ENCODE assay signal across 18 cellular contexts in the genomic region with DNA sequence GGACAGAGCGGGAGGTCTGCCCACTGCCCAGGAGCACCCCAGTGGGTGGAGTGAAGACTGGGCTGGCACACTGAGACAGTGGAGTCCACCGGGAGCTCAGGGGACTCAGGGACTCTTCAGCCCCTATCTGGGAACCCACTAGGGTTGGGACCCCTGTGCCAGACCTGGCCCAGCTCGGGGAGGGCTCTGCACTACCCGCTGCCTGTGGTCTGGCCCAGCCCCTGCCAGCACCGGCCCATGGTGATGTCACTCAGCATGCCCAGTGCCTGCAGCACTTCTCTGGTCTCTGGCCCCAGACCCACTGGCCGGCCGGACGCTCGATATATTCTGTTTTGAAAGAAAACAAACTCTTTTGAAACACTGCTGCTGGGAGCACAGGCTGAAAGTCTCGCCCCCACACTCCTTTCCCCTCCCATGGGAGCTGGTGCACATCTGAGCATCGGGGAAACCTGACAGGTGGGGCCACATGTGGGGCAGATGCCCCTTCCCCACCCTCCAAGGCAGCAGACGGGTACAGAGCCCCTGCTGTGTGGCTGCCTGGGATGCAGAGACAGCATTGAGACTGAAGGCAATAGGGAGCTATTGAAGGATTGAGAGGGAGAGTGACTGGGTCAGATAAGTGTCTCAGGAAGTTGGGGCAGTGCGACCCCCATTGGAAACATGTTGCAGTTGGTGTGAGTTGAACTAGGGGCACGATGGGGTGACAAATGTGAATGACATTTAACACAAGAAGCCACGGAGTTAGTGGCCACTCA.
DNase-seq lines count a peak whose midpoint lies in the region; ATAC-seq and TF ChIP-seq lines count a peak whose summit lies in the region.
"Had no signal": no experiment of that assay in that cellular context is flagged by ENCODE, and none has a peak within 500 bp of the region (broad histone marks: within the 10 kb centered on the region; RNA-seq: fewer than 3 reads in every experiment).

No MANE protein-coding gene starts in this region.

- H4K20me1 ChIP-seq in mammary epithelial cell (ENCODE audit: insufficient read depth, low read length): no peaks in the 10 kb centered on the region

- no peaks in the 10 kb centered on the region for H3K9me3 Mint-ChIP-seq in MCF 10A (ENCODE audit: unreplicated experiment)
- no peaks in the 10 kb centered on the region for H3K9me3 Mint-ChIP-seq in stimulated activated naive B cell treated with anti-CD40 and anti-IgM and Interleukin-4, amounts not matched to agents 10 μg/mL and 1 μg/mL and 100 μg/mL, for 72 hours

- H3K9ac ChIP-seq in mammary epithelial cell (ENCODE audit: insufficient read depth, low read length): no peak overlapping the region

- in situ Hi-C loops in mammary epithelial cell (cut with MboI; ENCODE audit: low sequenced_read_pairs in 2 of 2): no loop called here

- TF ChIP-seq CTCF in MCF 10A (IDR thresholded peaks at IDR 0.05; ENCODE audit: unreplicated experiment): no peak
- TF ChIP-seq CTCF in mammary epithelial cell (conservative IDR thresholded peaks at IDR 0.05 in 1 of 2, IDR thresholded peaks at IDR 0.05 in 1 of 2; ENCODE audit: extremely low read depth in 1 of 2, insufficient read depth in 1 of 2, low read depth in 1 of 2, low read length in 2 of 2): no peak
- TF ChIP-seq CTCF in tibial nerve (IDR thresholded peaks at IDR 0.05): no peak

- POLR2A ChIA-PET in MCF 10A (lab: Yijun Ruan, JAX): no interaction called here

- dilution Hi-C loops in mammary epithelial cell (cut with HindIII; ENCODE audit: low sequenced_read_pairs): no loop called here

- BruUV-seq in MCF 10A (replicated peaks; lab: Mats Ljungman, UMichigan): no TSS peak
- BruUV-seq in mammary epithelial cell (replicated peaks; lab: Mats Ljungman, UMichigan): no TSS peak

- no peaks in the 10 kb centered on the region for H3K79me2 ChIP-seq in mammary epithelial cell (ENCODE audit: insufficient read depth, low read length)

- H3K4me1 Mint-ChIP-seq in MCF 10A (ENCODE audit: insufficient read depth, unreplicated experiment): peaks cover 11% of the 10 kb centered on the region
- peaks cover 0 to 5% of the 10 kb centered on the region in 2 donors for H3K4me1 Mint-ChIP-seq in stimulated activated naive B cell treated with anti-CD40 and anti-IgM and Interleukin-4, amounts not matched to agents 10 μg/mL and 1 μg/mL and 100 μg/mL, for 72 hours

- no peaks in the 10 kb centered on the region for H3K36me3 Mint-ChIP-seq in MCF 10A (ENCODE audit: insufficient read depth, unreplicated experiment)
- no peaks in the 10 kb centered on the region for H3K36me3 Mint-ChIP-seq in stimulated activated naive B cell treated with anti-CD40 and anti-IgM and Interleukin-4, amounts not matched to agents 10 μg/mL and 1 μg/mL and 100 μg/mL, for 72 hours

- peaks cover 26% of the 10 kb centered on the region for H3K4me1 ChIP-seq in mammary epithelial cell (ENCODE audit: insufficient read depth, low read length)
- no peaks in the 10 kb centered on the region for H3K4me1 ChIP-seq in tibial nerve
- H3K4me1 ChIP-seq: gastroesophageal sphincter had no signal

- peak; percentile 70 for ATAC-seq in left lobe of liver
- ATAC-seq in stimulated activated naive B cell treated with anti-CD40 and anti-IgM and Interleukin-4, amounts not matched to agents 10 μg/mL and 1 μg/mL and 100 μg/mL, for 72 hours (replicated peaks): no peak
- ATAC-seq: gastroesophageal sphincter, GM23338 had no signal

- intact Hi-C loops in MCF 10A (cut with micrococcal nuclease): no loop called here
- intact Hi-C loops in mammary epithelial cell (cut with micrococcal nuclease): no loop called here

- DNase-seq in MCF 10A (ENCODE audit: unreplicated experiment) (peak; percentile 29), mammary epithelial cell (no peak), astrocyte of the hippocampus (ENCODE audit: low read depth, low spot score) (peak; percentile 38), left lobe of liver (ENCODE audit: low spot score) (peak; percentile 92), tibial nerve (ENCODE audit: low spot score in 2 of 2) (no peak)
- DNase-seq in stimulated activated naive B cell treated with anti-CD40 and anti-IgM and Interleukin-4, amounts not matched to agents 10 μg/mL and 1 μg/mL and 100 μg/mL, for 72 hours: no peak
- no peak for DNase-seq in activated CD4-positive, alpha-beta T cell treated with anti-CD3 and anti-CD28 coated beads for 4 hours
- no peak for DNase-seq in stimulated activated CD4-positive, alpha-beta T cell treated with anti-CD3 and anti-CD28 coated beads, Interleukin-2, amount 100 ng/mL, for 48 hours
- DNase-seq: activated naive CD4-positive, alpha-beta T cell treated with anti-CD3 and anti-CD28 coated beads for 36 hours; midbrain; NCI-H2081 treated with DMSO at 0.1 percent for 48 hours; NCI-H69; nucleus accumbens; stimulated activated naive CD4-positive, alpha-beta T cell treated with Interleukin-2 at 50 U/mL for 16 hours had no signal

- 88% methylated on average over 13 of the region's 15 CpGs for WGBS in mammary epithelial cell (ENCODE audit: low coverage, missing lambda C conversion rate)
- WGBS in tibial nerve, 2 donors: 64 to 65% methylated on average over 15 of the region's 15 CpGs

- no peak for TF ChIP-seq POLR2A in tibial nerve (IDR thresholded peaks at IDR 0.05)

- peaks cover 7% of the 10 kb centered on the region for H3K9me3 ChIP-seq in mammary epithelial cell (replicated peaks; ENCODE audit: insufficient read depth, low read length)
- H3K9me3 ChIP-seq in tibial nerve: peaks cover 0 to 13% (median 0%) of the 10 kb centered on the region in 4 donors

- H3K36me3 ChIP-seq in mammary epithelial cell (ENCODE audit: insufficient read depth, low read length) (no peaks in the 10 kb centered on the region), tibial nerve (no peaks in the 10 kb centered on the region)
- H3K36me3 ChIP-seq: cardiac muscle cell, gastroesophageal sphincter had no signal

- no peak overlapping the region for H2AFZ ChIP-seq in mammary epithelial cell (ENCODE audit: low read depth, low read length)
- H2AFZ ChIP-seq: GM23338 had no signal

- H3K27me3 Mint-ChIP-seq in MCF 10A (ENCODE audit: insufficient read depth, unreplicated experiment): no peaks in the 10 kb centered on the region
- H3K27me3 Mint-ChIP-seq in stimulated activated naive B cell treated with anti-CD40 and anti-IgM and Interleukin-4, amounts not matched to agents 10 μg/mL and 1 μg/mL and 100 μg/mL, for 72 hours: peaks cover 9 to 10% of the 10 kb centered on the region in 2 donors

- CTCF ChIA-PET in MCF 10A (lab: Yijun Ruan, JAX): no interaction called here
- CTCF ChIA-PET in mammary epithelial cell (lab: Charles Lee; ENCODE audit: low non-redundant PET): no interaction called here

- no peak overlapping the region for H3K4me3 ChIP-seq in mammary epithelial cell (replicated peaks in 1 of 3; ENCODE audit: insufficient read depth in 1 of 3, low read depth in 2 of 3, low read length in 3 of 3)
- no peak overlapping the region for H3K4me3 ChIP-seq in tibial nerve
- H3K4me3 ChIP-seq: cardiac muscle cell, gastroesophageal sphincter, GM23338, skin epidermis had no signal

- H3K27me3 ChIP-seq in mammary epithelial cell (ENCODE audit: insufficient read depth, low read length) (no peaks in the 10 kb centered on the region), tibial nerve (no peaks in the 10 kb centered on the region)

- H3K27ac Mint-ChIP-seq in MCF 10A (ENCODE audit: low read depth, unreplicated experiment): no peak overlapping the region
- peak overlapping the region; percentile 88 for H3K27ac Mint-ChIP-seq in stimulated activated naive B cell treated with anti-CD40 and anti-IgM and Interleukin-4, amounts not matched to agents 10 μg/mL and 1 μg/mL and 100 μg/mL, for 72 hours
- H3K27ac Mint-ChIP-seq: activated naive CD4-positive, alpha-beta T cell treated with anti-CD3 and anti-CD28 coated beads for 36 hours; GM23338 had no signal

- H3K27ac ChIP-seq in mammary epithelial cell (ENCODE audit: insufficient read depth, low read depth, low read length) (no peak overlapping the region), tibial nerve (no peak overlapping the region)
- H3K27ac ChIP-seq: cardiac muscle cell, gastroesophageal sphincter, skin epidermis had no signal

- no peak overlapping the region for H3K4me3 Mint-ChIP-seq in MCF 10A (ENCODE audit: unreplicated experiment)
- no peak overlapping the region for H3K4me3 Mint-ChIP-seq in stimulated activated naive B cell treated with anti-CD40 and anti-IgM and Interleukin-4, amounts not matched to agents 10 μg/mL and 1 μg/mL and 100 μg/mL, for 72 hours
- H3K4me3 Mint-ChIP-seq: activated naive CD4-positive, alpha-beta T cell treated with anti-CD3 and anti-CD28 coated beads for 36 hours; GM23338 had no signal

- TF ChIP-seq EP300 in tibial nerve (IDR thresholded peaks at IDR 0.05): no peak

- no peak overlapping the region for H3K4me2 ChIP-seq in mammary epithelial cell (ENCODE audit: insufficient read depth, low read depth, low read length)
- H3K4me2 ChIP-seq: GM23338 had no signal

Comparison
In these comparisons a context has a peak if more than half of its experiments do, and no peak if none do; other contexts are left out.
1. DNase-seq: peak in MCF 10A (single experiment), astrocyte of the hippocampus (single experiment) and left lobe of liver (single experiment); none in mammary epithelial cell (single experiment), stimulated activated naive B cell treated with anti-CD40 and anti-IgM and Interleukin-4, amounts not matched to agents 10 μg/mL and 1 μg/mL and 100 μg/mL, for 72 hours (single experiment), tibial nerve (0 of 2), activated CD4-positive, alpha-beta T cell treated with anti-CD3 and anti-CD28 coated beads for 4 hours (0 of 2) and stimulated activated CD4-positive, alpha-beta T cell treated with anti-CD3 and anti-CD28 coated beads, Interleukin-2, amount 100 ng/mL, for 48 hours (0 of 2).